ENCODE assay signal across 18 cellular contexts in the genomic region with DNA sequence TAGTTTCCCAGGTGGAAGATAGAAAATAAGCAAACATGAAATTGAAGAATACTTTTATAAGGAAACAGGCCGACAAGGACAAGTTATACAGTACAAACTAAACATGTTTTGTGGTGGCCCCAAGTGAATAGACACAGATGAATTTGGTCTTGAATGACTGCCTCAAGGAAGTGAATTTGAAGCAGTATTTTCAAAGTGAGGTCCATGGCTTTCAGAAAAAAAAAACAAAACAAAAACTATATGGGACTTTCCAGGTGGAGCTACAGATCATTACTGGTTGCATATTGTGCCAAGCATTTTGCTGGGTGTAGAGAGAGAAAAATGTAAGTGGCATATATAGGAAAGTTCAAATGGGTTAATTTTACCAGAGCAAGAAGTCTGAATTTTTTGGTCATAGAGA.
DNase-seq lines count a peak whose midpoint lies in the region; ATAC-seq and TF ChIP-seq lines count a peak whose summit lies in the region.
"Had no signal": no experiment of that assay in that cellular context is flagged by ENCODE, and none has a peak within 500 bp of the region (broad histone marks: within the 10 kb centered on the region; RNA-seq: fewer than 3 reads in every experiment).

No MANE protein-coding gene starts in this region.

- H3K79me1 ChIP-seq in mesendoderm (ENCODE audit: low read length) = no peaks in the 10 kb centered on the region

- WGBS in mesendoderm (ENCODE audit: extremely low coverage, insufficient coverage, low lambda C conversion rate) = no CpG with 5 or more reads among the region's 1 CpG

- peak overlapping the region; percentile 13 for H4K8ac ChIP-seq in mesendoderm (ENCODE audit: low read depth, low read length)

- no peak overlapping the region for H3K4ac ChIP-seq in mesendoderm (ENCODE audit: low read depth, low read length)

- no peak overlapping the region for H3K4me2 ChIP-seq in mesendoderm (ENCODE audit: low read length)
- H3K4me2 ChIP-seq: GM23338 had no signal

- no peak overlapping the region for H3K18ac ChIP-seq in mesendoderm (ENCODE audit: low read length)

- DNase-seq in GM12865 (ENCODE audit: low read depth) (peak; percentile 4), mesendoderm (no peak), RPMI8226 (no peak), NCI-H1417 (lab: John Stamatoyannopoulos, UW) (no peak), Peyer's patch (no peak)
- DNase-seq: BE2C; C1 segment of cervical spinal cord; CD4-positive, CD25-positive, alpha-beta regulatory T cell; CD8-positive, alpha-beta memory T cell; COR-L47; DMS79; GDM1; HCEC 1CT; Karpas-422; KBM-7 had no signal

- TF ChIP-seq CTCF in GM12865 (IDR thresholded peaks at IDR 0.05; ENCODE audit: insufficient read depth, low read depth, low read length, missing control alignments) = no peak
- TF ChIP-seq CTCF in Peyer's patch (IDR thresholded peaks at IDR 0.05) = no peak

- H3K27ac ChIP-seq in mesendoderm (ENCODE audit: low read depth, low read length) = no peak overlapping the region
- H3K27ac ChIP-seq in Peyer's patch = no peak overlapping the region

- no peak overlapping the region for H3K4me3 ChIP-seq in GM12865 (ENCODE audit: low read depth, low read length)
- H3K4me3 ChIP-seq in mesendoderm (ENCODE audit: low read length) = no peak overlapping the region
- H3K4me3 ChIP-seq in Peyer's patch = no peak overlapping the region
- H3K4me3 ChIP-seq: GM23338 had no signal

- no peaks in the 10 kb centered on the region for H3K36me3 ChIP-seq in mesendoderm (ENCODE audit: control insufficient read depth, insufficient read depth, low read length)
- H3K36me3 ChIP-seq in Peyer's patch = peaks cover 0 to 22% (median 0%) of the 10 kb centered on the region in 3 donors

- H3K9ac ChIP-seq in mesendoderm (ENCODE audit: low read length) = no peak overlapping the region

- ATAC-seq in GM18858 (IDR thresholded peaks at IDR 0.05; ENCODE audit: unreplicated experiment) (peak; percentile 55), HG03432 (IDR thresholded peaks at IDR 0.05; ENCODE audit: unreplicated experiment) (peak; percentile 61)
- ATAC-seq: GM23338 had no signal

- no peak overlapping the region for H2AK5ac ChIP-seq in mesendoderm (ENCODE audit: low read length)

- no peaks in the 10 kb centered on the region for H3K79me2 ChIP-seq in mesendoderm (ENCODE audit: control insufficient read depth, insufficient read depth, low read length)

- H3K9me3 ChIP-seq in Peyer's patch = no peaks in the 10 kb centered on the region
- H3K9me3 ChIP-seq: BE2C had no signal

- H3K56ac ChIP-seq in mesendoderm (ENCODE audit: low read length) = no peak overlapping the region

- no peaks in the 10 kb centered on the region for H3K4me1 ChIP-seq in mesendoderm (ENCODE audit: control insufficient read depth, low read depth, low read length)
- H3K4me1 ChIP-seq in Peyer's patch = no peaks in the 10 kb centered on the region
- H3K4me1 ChIP-seq: BE2C had no signal

- no peak overlapping the region for H3K23ac ChIP-seq in mesendoderm (ENCODE audit: low read length)

- TF ChIP-seq POLR2A in Peyer's patch (IDR thresholded peaks at IDR 0.05) = no peak

- H4K5ac ChIP-seq in mesendoderm (ENCODE audit: low read length) = no peak overlapping the region

- no peak overlapping the region for H2BK120ac ChIP-seq in mesendoderm (ENCODE audit: low read depth, low read length)

- H2BK15ac ChIP-seq in mesendoderm (replicated peaks; ENCODE audit: low read depth) = no peak overlapping the region

- no peak overlapping the region for H2BK5ac ChIP-seq in mesendoderm (ENCODE audit: low read length)

- H3K27me3 ChIP-seq in mesendoderm (ENCODE audit: insufficient read depth, low read length, poor library complexity) (no peaks in the 10 kb centered on the region), Peyer's patch (no peaks in the 10 kb centered on the region)
- H3K27me3 ChIP-seq: BE2C had no signal
